ENCODE assay signal across 33 cellular contexts in genomic region chr7:129458171-129458570, GRCh38. TPM values are rescaled to one million over a fixed set of nuclear protein-coding genes. Genes with fewer than 3 reads are reported as not detected.
"Had no signal": no experiment of that assay in that cellular context is flagged by ENCODE, and none has a peak within 500 bp of the region (broad histone marks: within the 10 kb centered on the region; RNA-seq: fewer than 3 reads in every experiment).

No MANE protein-coding gene starts in this region.

- H3K36me3 ChIP-seq: adrenal gland, ascending aorta, brain microvascular endothelial cell, breast epithelium had no signal

- ATAC-seq: activated naive CD4-positive, alpha-beta T cell treated with anti-CD3 and anti-CD28 coated beads, Interleukin-2, amount 50 U/mL, for 72 hours; activated naive CD8-positive, alpha-beta T cell treated with anti-CD3 and anti-CD28 coated beads, Interleukin-2, amount 50 U/mL, for 24 hours; activated T-cell treated with anti-CD3 and anti-CD28 coated beads, Interleukin-2, amount 50 U/mL, for 4 hours; activated T-cell treated with anti-CD3 and anti-CD28 coated beads, Interleukin-2, amount 50 U/mL, for 72 hours; activated T-helper 17 cell treated with anti-CD3 and anti-CD28 coated beads, Interleukin-2, amount 50 U/mL, for 72 hours; body of pancreas had no signal

- DNase-seq: activated effector memory CD4-positive, alpha-beta T cell treated with anti-CD3 and anti-CD28 coated beads, Interleukin-2, amount 50 U/mL, for 16 hours; activated effector memory CD4-positive, alpha-beta T cell treated with Interleukin-2 at 50 U/mL for 16 hours; activated gamma-delta T cell; activated gamma-delta T cell treated with Interleukin-2 at 50 U/mL for 16 hours; activated naive CD4-positive, alpha-beta T cell; activated naive CD4-positive, alpha-beta T cell treated with anti-CD3 and anti-CD28 coated beads for 36 hours; activated naive CD4-positive, alpha-beta T cell treated with anti-CD3 and anti-CD28 coated beads, Interleukin-2, amount 10 ng/mL, durations not matched to agents 7 days and 5 days; activated naive CD4-positive, alpha-beta T cell treated with anti-CD3 and anti-CD28 coated beads, Interleukin-2, amount 50 U/mL, for 16 hours; activated naive CD4-positive, alpha-beta T cell treated with Interleukin-2 at 50 U/mL for 16 hours; activated naive CD8-positive, alpha-beta T cell treated with anti-CD3 and anti-CD28 coated beads for 36 hours; activated naive CD8-positive, alpha-beta T cell treated with anti-CD3 and anti-CD28 coated beads, Interleukin-2, amount 10 ng/mL, durations not matched to agents 7 days and 5 days; activated naive CD8-positive, alpha-beta T cell treated with anti-CD3 and anti-CD28 coated beads, Interleukin-2, amount 50 U/mL, for 24 hours; activated T-cell treated with anti-CD3 and anti-CD28 coated beads, Interleukin-2, amount 50 U/mL, for 4 hours; activated T-cell treated with anti-CD3 and anti-CD28 coated beads, Interleukin-2, amount 50 U/mL, for 48 hours; activated T-cell treated with anti-CD3 and anti-CD28 coated beads, Interleukin-2, amount 50 U/mL, for 72 hours; adrenal gland; amniotic stem cell; amygdala; anterior cingulate cortex; aorta; body of pancreas; brain microvascular endothelial cell; caudate nucleus; central memory CD4-positive, alpha-beta T cell; cerebellar nuclear complex had no signal

- H3K27ac ChIP-seq: adrenal gland, ascending aorta, body of pancreas, brain microvascular endothelial cell, breast epithelium, cardiac muscle cell had no signal

- H3K4me1 ChIP-seq: adrenal gland, ascending aorta, breast epithelium had no signal

- FAIRE-seq: astrocyte, bronchial epithelial cell had no signal

- H3K4me3 ChIP-seq: adrenal gland, ascending aorta, body of pancreas, breast epithelium, cardiac muscle cell had no signal

- H3K27me3 ChIP-seq: adrenal gland, ascending aorta, body of pancreas, brain microvascular endothelial cell, breast epithelium, cardiac muscle cell had no signal

- H3K9me3 ChIP-seq: adrenal gland, ascending aorta, body of pancreas, breast epithelium had no signal

RNA-seq across cellular contexts. Expression of gene SMKR1, which starts 44.2 kb away (rescaled TPM):
- total RNA-seq: aorta, ascending aorta, astrocyte, breast epithelium, cardiac muscle cell, cardiac septum had no signal
